9 cellular contexts compared by ENCODE assay signal in the genomic region with DNA sequence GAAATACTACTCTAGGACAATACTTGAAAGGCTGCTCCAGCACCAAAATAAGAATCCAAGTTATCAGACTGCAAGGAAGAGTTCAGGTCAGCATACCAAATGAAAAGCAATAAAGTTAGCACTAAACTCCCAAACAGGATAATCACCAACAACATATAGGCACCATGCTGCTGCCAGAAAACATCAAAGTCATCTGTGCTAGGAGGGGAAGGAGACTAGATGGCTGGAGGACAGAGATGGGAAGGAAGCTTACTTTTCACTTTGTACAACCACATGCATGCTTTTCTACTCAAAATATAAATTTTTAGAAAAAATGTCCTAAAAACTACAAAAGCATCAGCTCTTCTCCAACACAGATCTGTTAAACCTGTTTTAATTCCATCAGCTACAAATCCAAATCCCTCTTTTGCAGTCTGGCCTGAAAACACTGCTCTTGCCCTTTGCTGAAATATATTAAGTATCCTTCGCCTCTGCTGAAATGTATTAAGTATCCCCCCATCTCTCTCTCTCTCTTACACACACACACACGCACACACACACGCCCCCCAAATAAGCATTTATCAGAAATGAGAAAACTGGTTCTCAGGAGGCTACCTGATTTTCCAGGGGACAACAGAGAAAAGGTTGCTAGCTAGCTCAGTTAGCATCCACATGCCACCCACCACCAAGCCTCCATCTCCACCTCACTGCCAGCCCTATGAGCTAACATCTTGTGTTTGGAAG. TPM values are rescaled to one million over a fixed set of nuclear protein-coding genes. Genes with fewer than 3 reads are reported as not detected.
DNase-seq lines count a peak whose midpoint lies in the region; ATAC-seq and TF ChIP-seq lines count a peak whose summit lies in the region.
"Had no signal": no experiment of that assay in that cellular context is flagged by ENCODE, and none has a peak within 500 bp of the region (broad histone marks: within the 10 kb centered on the region; RNA-seq: fewer than 3 reads in every experiment).

No MANE protein-coding gene starts in this region.

- H3K36me3 ChIP-seq in mesenchymal stem cell (ENCODE audit: control insufficient read depth in 1 of 2, insufficient read depth in 2 of 2, low read depth in 1 of 2, low read length in 2 of 2) (peaks cover 0 to 4% of the 10 kb centered on the region in 2 experiments), urinary bladder (ENCODE audit: insufficient read depth) (peaks cover 1% of the 10 kb centered on the region)

- H2BK120ac ChIP-seq in mesenchymal stem cell (ENCODE audit: low read depth, low read length) = no peak overlapping the region

- H3K27ac Mint-ChIP-seq in activated naive CD4-positive, alpha-beta T cell treated with anti-CD3 and anti-CD28 coated beads, Interleukin-2, amount 50 U/mL, for 24 hours = peak overlapping the region; percentile 81
- peak overlapping the region; percentile 85 to 100 (median 97) for H3K27ac Mint-ChIP-seq in brain

- no peak overlapping the region for H4K8ac ChIP-seq in mesenchymal stem cell (ENCODE audit: low read length)

- DNase-seq in activated naive CD4-positive, alpha-beta T cell treated with Interleukin-2 at 50 U/mL for 16 hours = no peak
- DNase-seq in mesenchymal stem cell (peak; percentile 17), germinal center (ENCODE audit: low spot score) (no peak)
- DNase-seq: NCI-H1930 had no signal

- H3K36me3 Mint-ChIP-seq in activated naive CD4-positive, alpha-beta T cell treated with anti-CD3 and anti-CD28 coated beads, Interleukin-2, amount 50 U/mL, for 24 hours = peaks cover 4% of the 10 kb centered on the region
- H3K36me3 Mint-ChIP-seq in brain = peaks cover 9% of the 10 kb centered on the region

- ATAC-seq in GM18520 (IDR thresholded peaks at IDR 0.05; ENCODE audit: unreplicated experiment) (no peak), HG02852 (IDR thresholded peaks at IDR 0.05; ENCODE audit: unreplicated experiment) (no peak)

- peak overlapping the region; percentile 90 for H3K9ac ChIP-seq in mesenchymal stem cell (ENCODE audit: low read length)

- 20% methylated on average over 3 of the region's 3 CpGs for WGBS in mesenchymal stem cell
- 34% methylated on average over 3 of the region's 3 CpGs for WGBS in urinary bladder

- H3K27ac ChIP-seq in mesenchymal stem cell (ENCODE audit: low read length, poor library complexity, severe bottlenecking) (no peak overlapping the region), urinary bladder (ENCODE audit: low read depth) (no peak overlapping the region)

- peak overlapping the region; percentile 62 for H3K4me2 ChIP-seq in mesenchymal stem cell (ENCODE audit: low read length, poor library complexity, severe bottlenecking)

- peak overlapping the region in 1 of 2 experiments; percentile 68 for H3K14ac ChIP-seq in mesenchymal stem cell (ENCODE audit: low read length in 2 of 2)

- H3K4me3 ChIP-seq in mesenchymal stem cell (ENCODE audit: insufficient read depth in 1 of 2, low read depth in 1 of 2, low read length in 2 of 2) (peak overlapping the region; percentile 95 to 97), urinary bladder (ENCODE audit: low read depth, low read length) (peak overlapping the region; percentile 97)

- H2BK5ac ChIP-seq in mesenchymal stem cell (ENCODE audit: low read depth, low read length, poor library complexity, severe bottlenecking) = no peak overlapping the region

- TF ChIP-seq CTCF in brain (conservative IDR thresholded peaks at IDR 0.05) = no peak

- no peaks in the 10 kb centered on the region for H3K9me3 ChIP-seq in mesenchymal stem cell (ENCODE audit: control insufficient read depth, low read length)

- peaks cover 49% of the 10 kb centered on the region for H3K4me1 Mint-ChIP-seq in activated naive CD4-positive, alpha-beta T cell treated with anti-CD3 and anti-CD28 coated beads, Interleukin-2, amount 50 U/mL, for 24 hours
- H3K4me1 Mint-ChIP-seq in brain = peaks cover 53% of the 10 kb centered on the region

- peaks cover 7% of the 10 kb centered on the region for H3K4me1 ChIP-seq in mesenchymal stem cell (ENCODE audit: control insufficient read depth, insufficient read depth, low read depth, low read length)
- peaks cover 2% of the 10 kb centered on the region for H3K4me1 ChIP-seq in urinary bladder (ENCODE audit: insufficient read depth)

- H2AFZ ChIP-seq in mesenchymal stem cell (ENCODE audit: low read depth, low read length) = no peak overlapping the region

- no peaks in the 10 kb centered on the region for H3K27me3 Mint-ChIP-seq in activated naive CD4-positive, alpha-beta T cell treated with anti-CD3 and anti-CD28 coated beads, Interleukin-2, amount 50 U/mL, for 24 hours
- peaks cover 15% of the 10 kb centered on the region for H3K27me3 Mint-ChIP-seq in brain

- no peak overlapping the region for H2BK12ac ChIP-seq in mesenchymal stem cell (ENCODE audit: low read length in 2 of 2)

- H2BK15ac ChIP-seq in mesenchymal stem cell (ENCODE audit: low read depth, poor library complexity, severe bottlenecking) = no peak overlapping the region

- H3K9me3 Mint-ChIP-seq in activated naive CD4-positive, alpha-beta T cell treated with anti-CD3 and anti-CD28 coated beads, Interleukin-2, amount 50 U/mL, for 24 hours = no peaks in the 10 kb centered on the region
- peaks cover 0 to 7% (median 0%) of the 10 kb centered on the region in 5 experiments for H3K9me3 Mint-ChIP-seq in brain

- H3K27me3 ChIP-seq in mesenchymal stem cell (ENCODE audit: control insufficient read depth in 1 of 2, insufficient read depth in 1 of 2, low read length in 2 of 2) = no peaks in the 10 kb centered on the region

- H2AK5ac ChIP-seq in mesenchymal stem cell (ENCODE audit: low read length, severe bottlenecking) = no peak overlapping the region

- H3K79me1 ChIP-seq in mesenchymal stem cell (replicated peaks; ENCODE audit: low read length, poor library complexity, severe bottlenecking) = no peaks in the 10 kb centered on the region

- H4K91ac ChIP-seq in mesenchymal stem cell (ENCODE audit: low read length) = no peak overlapping the region

- H3K4me3 Mint-ChIP-seq in activated naive CD4-positive, alpha-beta T cell treated with anti-CD3 and anti-CD28 coated beads, Interleukin-2, amount 50 U/mL, for 24 hours = peak overlapping the region; percentile 91
- peak overlapping the region; percentile 90 to 96 (median 95) for H3K4me3 Mint-ChIP-seq in brain

- peak overlapping the region in 1 of 2 experiments; percentile 50 for H3K4ac ChIP-seq in mesenchymal stem cell (ENCODE audit: low read depth in 1 of 2, low read length in 2 of 2)

- no peak overlapping the region for H3K23ac ChIP-seq in mesenchymal stem cell (ENCODE audit: low read length in 2 of 2)

- peak overlapping the region in 1 of 2 experiments; percentile 56 for H3K18ac ChIP-seq in mesenchymal stem cell (ENCODE audit: low read depth in 1 of 2, low read length in 2 of 2)

RNA-seq across cellular contexts. Expression of a gene that starts 1.5 kb away (rescaled TPM):
- polyA plus RNA-seq in brain (ENCODE audit: insufficient read depth, low read depth, low replicate concordance) (29.4 TPM), urinary bladder (8.5 TPM)
- 15.0 TPM for polyA plus RNA-seq in mesenchymal stem cell (2013, experiment 1 of 2)
- 14.1 TPM for polyA plus RNA-seq in mesenchymal stem cell (2013, experiment 2 of 2)
- total RNA-seq in urinary bladder = 11.5 TPM

RNA-seq across cellular contexts. Expression of a gene that starts 25.3 kb away (rescaled TPM):
- polyA plus RNA-seq in brain (ENCODE audit: insufficient read depth, low read depth, low replicate concordance) (27.6 TPM), urinary bladder (25.1 TPM)
- polyA plus RNA-seq in mesenchymal stem cell (2013, experiment 1 of 2) = 21.7 TPM
- 18.0 TPM for polyA plus RNA-seq in mesenchymal stem cell (2013, experiment 2 of 2)
- total RNA-seq in urinary bladder = 18.3 TPM

RNA-seq across cellular contexts. Expression of a gene that starts 37.2 kb away (rescaled TPM):
- 39.3 TPM for polyA plus RNA-seq in brain (ENCODE audit: insufficient read depth, low read depth, low replicate concordance)
- polyA plus RNA-seq in mesenchymal stem cell (2013, experiment 1 of 2) = 30.3 TPM
- polyA plus RNA-seq in mesenchymal stem cell (2013, experiment 2 of 2) = 27.0 TPM
- 4.3 TPM for total RNA-seq in urinary bladder
- 29.8 TPM for polyA plus RNA-seq in urinary bladder

RNA-seq across cellular contexts. Expression of a gene that starts 42.1 kb away (rescaled TPM):
- 52.2 TPM for polyA plus RNA-seq in brain (ENCODE audit: insufficient read depth, low read depth, low replicate concordance)
- polyA plus RNA-seq in mesenchymal stem cell (2013, experiment 1 of 2) = 106 TPM
- 105 TPM for polyA plus RNA-seq in mesenchymal stem cell (2013, experiment 2 of 2)
- 42.6 TPM for total RNA-seq in urinary bladder
- 121 TPM for polyA plus RNA-seq in urinary bladder

RNA-seq across cellular contexts. Expression of a gene that starts 46.5 kb away (rescaled TPM):
- 44.9 TPM for polyA plus RNA-seq in brain (ENCODE audit: insufficient read depth, low read depth, low replicate concordance)
- polyA plus RNA-seq in mesenchymal stem cell (2013, experiment 1 of 2) = 3.3 TPM
- 2.9 TPM for polyA plus RNA-seq in mesenchymal stem cell (2013, experiment 2 of 2)
- total RNA-seq in urinary bladder = 8.7 TPM
- polyA plus RNA-seq in urinary bladder = 12.2 TPM
